ENCODE assay signal across 11 cellular contexts in the genomic region with DNA sequence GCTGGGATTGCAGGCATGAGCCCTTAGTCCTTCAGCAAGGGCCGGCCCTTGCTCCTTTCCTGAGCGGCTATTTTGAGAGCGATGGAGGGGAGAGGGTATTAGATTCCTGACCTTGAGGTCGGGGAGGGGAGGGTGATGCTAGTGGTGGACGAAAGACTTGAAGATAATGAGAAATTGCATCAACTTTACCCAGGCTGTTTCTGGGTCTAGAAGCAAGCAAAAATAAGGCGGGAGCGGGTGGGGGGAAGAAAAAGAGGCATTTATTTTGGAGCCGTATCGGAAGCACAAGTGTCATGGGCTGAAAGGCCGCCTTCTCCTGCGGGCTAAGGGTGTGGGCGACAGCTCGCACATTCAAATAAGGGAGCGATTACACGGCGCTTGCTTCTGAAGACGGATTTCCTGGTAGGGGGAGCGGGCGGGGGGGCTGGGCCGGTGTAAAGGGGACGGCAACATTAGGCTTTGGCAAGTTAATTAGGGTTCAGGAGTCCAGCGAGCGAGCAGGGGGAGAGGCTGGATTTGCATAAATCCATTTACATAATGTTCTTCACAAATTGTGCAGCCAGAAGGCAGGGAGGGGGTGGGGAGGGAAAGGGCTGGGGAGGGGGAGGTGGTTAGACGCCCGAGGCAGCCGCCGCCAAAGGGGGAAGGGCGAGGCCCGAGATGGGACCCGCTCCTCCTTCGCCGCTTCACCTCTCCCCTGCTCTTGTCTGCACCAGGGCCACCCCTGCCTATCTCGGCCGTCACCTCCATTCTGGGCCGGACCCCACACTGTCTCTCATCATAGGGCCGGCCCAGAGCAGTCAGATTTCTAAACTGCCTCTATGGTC.
DNase-seq lines count a peak whose midpoint lies in the region; ATAC-seq and TF ChIP-seq lines count a peak whose summit lies in the region.
"Had no signal": no experiment of that assay in that cellular context is flagged by ENCODE, and none has a peak within 500 bp of the region (broad histone marks: within the 10 kb centered on the region; RNA-seq: fewer than 3 reads in every experiment).

No MANE protein-coding gene starts in this region.

- peak overlapping the region; percentile 97 for H3K27ac ChIP-seq in A673 (ENCODE audit: low read depth, low read length, poor library complexity, severe bottlenecking)
- peak overlapping the region; percentile 66 for H3K27ac ChIP-seq in HUES48 (ENCODE audit: low read depth, low read length)
- peak overlapping the region in 5 of 59 donors; percentile 13 to 40 (median 30) for H3K27ac ChIP-seq in dorsolateral prefrontal cortex
- peak overlapping the region; percentile 10 for H3K27ac ChIP-seq in mesodermal cell (ENCODE audit: low read depth, low read length, severe bottlenecking)
- H3K27ac ChIP-seq: body of pancreas, sigmoid colon had no signal

- BruUV-seq in A673 (replicated peaks; lab: Mats Ljungman, UMichigan) = no TSS peak

- CTCF ChIA-PET in A673 (lab: Charles Lee) = interaction anchor here (0.5 to 0.6 kb wide), 2 partner anchors 120 to 442 kb away, joined by 3 to 4 read pairs; no protein-coding TSS in a partner anchor

- 0 out of 2 replicates have a peak overlapping the region, but pooled peaks have one; percentile 27 for H3K9ac ChIP-seq in HUES48 (ENCODE audit: low read depth, low read length)

- H3K27me3 ChIP-seq in A673 (replicated peaks; ENCODE audit: insufficient read depth, low read depth, low read length, poor library complexity) (no peaks in the 10 kb centered on the region), HUES48 (ENCODE audit: control insufficient read depth, insufficient read depth, low read length) (peaks cover 10% of the 10 kb centered on the region), dorsolateral prefrontal cortex (peaks cover 0 to 18% (median 0%) of the 10 kb centered on the region in 45 donors)
- H3K27me3 ChIP-seq: body of pancreas had no signal

- H3K4me1 ChIP-seq in A673 (ENCODE audit: insufficient read depth, low read length, poor library complexity, severe bottlenecking) (peaks cover 43% of the 10 kb centered on the region), HUES48 (ENCODE audit: control insufficient read depth, insufficient read depth, low read length) (peaks cover 44% of the 10 kb centered on the region), mesodermal cell (ENCODE audit: control insufficient read depth, insufficient read depth, low read length, poor library complexity, severe bottlenecking) (peaks cover 17% of the 10 kb centered on the region)
- H3K4me1 ChIP-seq: body of pancreas, sigmoid colon had no signal

- TF ChIP-seq CTCF in A673 (conservative IDR thresholded peaks at IDR 0.05; ENCODE audit: low read depth, low read length) (no peak), dorsolateral prefrontal cortex (IDR thresholded peaks at IDR 0.05 in 54 of 56, conservative IDR thresholded peaks at IDR 0.05 in 2 of 56; ENCODE audit: low read depth in 1 of 56, partially characterized antibody in 56 of 56) (no peak)

- DNase-seq in A673 (ENCODE audit: low spot score) (peak; percentile 83), dorsolateral prefrontal cortex (peak in 2 of 10 donors; percentile 16 to 18)
- no peak for DNase-seq in activated CD8-positive, alpha-beta memory T cell treated with anti-CD3 and anti-CD28 coated beads for 24 hours
- DNase-seq: body of pancreas, NCI-H226, sigmoid colon had no signal

- ATAC-seq in GM21529 (IDR thresholded peaks at IDR 0.05; ENCODE audit: unreplicated experiment) (no peak), HG03097 (IDR thresholded peaks at IDR 0.05; ENCODE audit: low FRiP score, unreplicated experiment) (no peak), HG03460 (IDR thresholded peaks at IDR 0.05; ENCODE audit: unreplicated experiment) (no peak)
- ATAC-seq: body of pancreas had no signal

- H3K4me3 ChIP-seq in A673 (ENCODE audit: low read depth, low read length, poor library complexity, severe bottlenecking) (peak overlapping the region; percentile 27), HUES48 (ENCODE audit: low read depth, low read length) (peak overlapping the region; percentile 62), dorsolateral prefrontal cortex (peak overlapping the region in 52 of 59 donors; percentile 7 to 59 (median 34)), mesodermal cell (ENCODE audit: extremely low read depth, insufficient read depth, low read length, poor library complexity, severe bottlenecking) (peak overlapping the region; percentile 14)
- H3K4me3 ChIP-seq: body of pancreas had no signal

- WGBS in mesodermal cell (ENCODE audit: insufficient coverage in 2 of 2), 2 experiments = 2 to 3% methylated on average over 15 to 22 of the region's 36 CpGs

- POLR2A ChIA-PET in A673 (lab: Charles Lee; ENCODE audit: low non-redundant PET) = no interaction called here

- H3K9me3 ChIP-seq in A673 (ENCODE audit: low read depth, low read length, poor library complexity, severe bottlenecking) (no peaks in the 10 kb centered on the region), HUES48 (ENCODE audit: control insufficient read depth, insufficient read depth, low read length) (no peaks in the 10 kb centered on the region), mesodermal cell (ENCODE audit: control insufficient read depth, low read length) (no peaks in the 10 kb centered on the region)
- H3K9me3 ChIP-seq: body of pancreas, sigmoid colon had no signal

- H3K36me3 ChIP-seq in A673 (ENCODE audit: insufficient read depth, low read length, poor library complexity, severe bottlenecking) (no peaks in the 10 kb centered on the region), HUES48 (ENCODE audit: control insufficient read depth, insufficient read depth, low read length) (no peaks in the 10 kb centered on the region), mesodermal cell (ENCODE audit: control insufficient read depth, insufficient read depth, low read length) (no peaks in the 10 kb centered on the region)
- H3K36me3 ChIP-seq: sigmoid colon had no signal

- intact Hi-C loops in A673 (cut with micrococcal nuclease; ENCODE audit: unreplicated experiment) (loop anchor here (10.0 kb wide), 1 partner anchor 902 kb away; the partner anchor contains the start of gene MN1), dorsolateral prefrontal cortex (cut with DNase I) (no loop called here)
